ENCODE assay signal across 13 cellular contexts in the genomic region with DNA sequence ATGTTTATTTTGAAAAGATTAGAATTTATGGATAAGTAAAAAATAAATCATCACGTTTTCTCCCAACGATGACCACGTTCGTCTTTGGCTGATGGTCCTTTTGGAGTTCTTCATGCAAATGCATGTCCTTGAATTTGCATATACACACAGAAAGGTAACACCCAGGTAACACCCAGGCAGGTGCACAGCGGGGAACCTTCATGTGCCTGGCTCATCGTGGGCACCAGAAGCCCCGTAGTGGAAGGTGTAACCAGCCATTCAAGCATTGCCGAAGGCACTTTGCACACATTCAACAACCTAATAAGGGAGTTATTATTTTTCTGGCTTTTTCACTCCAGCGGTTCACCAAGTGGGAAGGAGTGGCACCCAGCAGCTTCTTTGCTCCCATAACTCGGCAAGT.
"Had no signal": no experiment of that assay in that cellular context is flagged by ENCODE, and none has a peak within 500 bp of the region (broad histone marks: within the 10 kb centered on the region; RNA-seq: fewer than 3 reads in every experiment).

No MANE protein-coding gene starts in this region.

- H3K9me3 ChIP-seq: adrenal gland, neutrophil, psoas muscle had no signal

- H3K4me1 ChIP-seq: adrenal gland, psoas muscle had no signal

- H3K27ac ChIP-seq: adrenal gland, neutrophil, psoas muscle had no signal

- ATAC-seq: naive thymus-derived CD8-positive, alpha-beta T cell; psoas muscle had no signal

- DNase-seq: activated CD4-positive, alpha-beta memory T cell treated with anti-CD3 and anti-CD28 coated beads for 36 hours; activated naive CD4-positive, alpha-beta T cell treated with Interleukin-2 at 50 U/mL for 16 hours; central memory CD4-positive, alpha-beta T cell; hippocampal formation; stimulated activated CD4-positive, alpha-beta T cell treated with anti-CD3 and anti-CD28 coated beads, Interleukin-2, amount 100 ng/mL, for 48 hours; stimulated activated naive CD4-positive, alpha-beta T cell treated with Interleukin-2 at 50 U/mL for 16 hours; T-helper 9 cell had no signal

- H3K27me3 ChIP-seq: adrenal gland, neutrophil had no signal

- H3K36me3 ChIP-seq: adrenal gland had no signal

- H3K4me3 Mint-ChIP-seq: activated CD4-positive, alpha-beta memory T cell treated with anti-CD3 and anti-CD28 coated beads for 36 hours; activated T-helper 1 cell treated with anti-CD3 and anti-CD28 coated beads, Interleukin-12 subunit alpha, Interleukin-12 subunit beta, Interleukin-2, Interleukin-4 antibody, amounts not matched to agents 30 ng/mL and 10 ng/mL and 1 ng/mL, durations not matched to agents 14 hours and 24 hours and 36 hours; dendritic cell treated with granulocyte-macrophage colony-stimulating factor and Interleukin-4, amounts not matched to agents 40 ng/mL and 50 ng/mL, for 4 days had no signal

- H3K27me3 Mint-ChIP-seq: activated CD4-positive, alpha-beta memory T cell treated with anti-CD3 and anti-CD28 coated beads for 36 hours; dendritic cell treated with granulocyte-macrophage colony-stimulating factor and Interleukin-4, amounts not matched to agents 40 ng/mL and 50 ng/mL, for 4 days; naive thymus-derived CD8-positive, alpha-beta T cell had no signal

- H3K27ac Mint-ChIP-seq: activated CD4-positive, alpha-beta memory T cell treated with anti-CD3 and anti-CD28 coated beads for 36 hours; activated T-helper 1 cell treated with anti-CD3 and anti-CD28 coated beads, Interleukin-12 subunit alpha, Interleukin-12 subunit beta, Interleukin-2, Interleukin-4 antibody, amounts not matched to agents 30 ng/mL and 10 ng/mL and 1 ng/mL, durations not matched to agents 14 hours and 24 hours and 36 hours; dendritic cell treated with granulocyte-macrophage colony-stimulating factor and Interleukin-4, amounts not matched to agents 40 ng/mL and 50 ng/mL, for 4 days had no signal

- H3K9me3 Mint-ChIP-seq: activated CD4-positive, alpha-beta memory T cell treated with anti-CD3 and anti-CD28 coated beads for 36 hours; activated T-helper 1 cell treated with anti-CD3 and anti-CD28 coated beads, Interleukin-12 subunit alpha, Interleukin-12 subunit beta, Interleukin-2, Interleukin-4 antibody, amounts not matched to agents 30 ng/mL and 10 ng/mL and 1 ng/mL, durations not matched to agents 14 hours and 24 hours and 36 hours; dendritic cell treated with granulocyte-macrophage colony-stimulating factor and Interleukin-4, amounts not matched to agents 40 ng/mL and 50 ng/mL, for 4 days; naive thymus-derived CD8-positive, alpha-beta T cell had no signal

- H3K4me3 ChIP-seq: adrenal gland, psoas muscle had no signal
